39 cellular contexts compared by ENCODE assay signal in the genomic region with DNA sequence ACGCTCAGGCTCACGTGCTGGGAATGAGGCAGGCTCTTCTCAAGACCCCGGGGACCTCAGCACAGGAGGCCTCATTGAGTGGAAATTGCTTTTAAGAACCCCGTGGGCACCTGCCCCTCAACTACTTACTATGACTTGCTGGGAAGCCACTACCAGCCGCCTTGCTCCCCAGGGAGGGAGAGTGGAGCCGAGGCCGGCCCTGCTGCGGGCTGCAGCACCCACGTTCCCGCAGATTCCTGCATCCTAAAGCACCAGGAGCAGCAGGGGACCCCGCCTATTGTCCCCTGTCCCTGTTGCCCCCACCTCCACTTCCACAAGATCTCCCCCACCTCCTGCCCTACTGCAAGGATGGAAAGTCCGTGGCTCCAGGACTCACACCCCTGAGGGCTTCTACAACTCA.
"Had no signal": no experiment of that assay in that cellular context is flagged by ENCODE, and none has a peak within 500 bp of the region (broad histone marks: within the 10 kb centered on the region; RNA-seq: fewer than 3 reads in every experiment).

No MANE protein-coding gene starts in this region.

- H3K36me3 Mint-ChIP-seq: activated naive CD4-positive, alpha-beta T cell treated with anti-CD3 and anti-CD28 coated beads, Interleukin-2, amount 10 ng/mL, durations not matched to agents 7 days and 5 days; activated naive CD4-positive, alpha-beta T cell treated with anti-CD3 and anti-CD28 coated beads, Interleukin-2, amount 50 U/mL, for 24 hours; activated naive CD4-positive, alpha-beta T cell treated with anti-CD3 and anti-CD28 coated beads, Interleukin-2, amount 50 U/mL, for 72 hours; activated naive CD8-positive, alpha-beta T cell; activated naive CD8-positive, alpha-beta T cell treated with anti-CD3 and anti-CD28 coated beads for 36 hours; activated naive CD8-positive, alpha-beta T cell treated with anti-CD3 and anti-CD28 coated beads, Interleukin-2, amount 10 ng/mL, durations not matched to agents 7 days and 5 days; brain had no signal

- H3K9me3 ChIP-seq: adrenal gland, ascending aorta, body of pancreas, breast epithelium had no signal

- H3K4me1 Mint-ChIP-seq: activated naive CD4-positive, alpha-beta T cell treated with anti-CD3 and anti-CD28 coated beads, Interleukin-2, amount 10 ng/mL, durations not matched to agents 7 days and 5 days; activated naive CD4-positive, alpha-beta T cell treated with anti-CD3 and anti-CD28 coated beads, Interleukin-2, amount 50 U/mL, for 24 hours; activated naive CD8-positive, alpha-beta T cell treated with anti-CD3 and anti-CD28 coated beads for 36 hours; activated naive CD8-positive, alpha-beta T cell treated with anti-CD3 and anti-CD28 coated beads, Interleukin-2, amount 10 ng/mL, durations not matched to agents 7 days and 5 days; activated naive CD8-positive, alpha-beta T cell treated with anti-CD3 and anti-CD28 coated beads, Interleukin-2, amount 50 U/mL, for 24 hours; activated T-helper 17 cell treated with anti-CD3 and anti-CD28 coated beads, Interleukin-2, amount 50 U/mL, for 72 hours; central memory CD8-positive, alpha-beta T cell had no signal

- ATAC-seq: activated naive CD4-positive, alpha-beta T cell treated with anti-CD3 and anti-CD28 coated beads, Interleukin-2, amount 50 U/mL, for 72 hours; activated naive CD8-positive, alpha-beta T cell treated with anti-CD3 and anti-CD28 coated beads, Interleukin-2, amount 50 U/mL, for 24 hours; activated T-cell treated with anti-CD3 and anti-CD28 coated beads, Interleukin-2, amount 50 U/mL, for 4 hours; activated T-cell treated with anti-CD3 and anti-CD28 coated beads, Interleukin-2, amount 50 U/mL, for 72 hours; activated T-helper 17 cell treated with anti-CD3 and anti-CD28 coated beads, Interleukin-2, amount 50 U/mL, for 72 hours; body of pancreas had no signal

- H3K27me3 ChIP-seq: adrenal gland, ascending aorta, body of pancreas, brain microvascular endothelial cell, breast epithelium, cardiac muscle cell had no signal

- H3K4me3 ChIP-seq: adrenal gland, ascending aorta, body of pancreas, breast epithelium, cardiac muscle cell had no signal

- H3K27me3 Mint-ChIP-seq: activated naive CD4-positive, alpha-beta T cell treated with anti-CD3 and anti-CD28 coated beads, Interleukin-2, amount 10 ng/mL, durations not matched to agents 7 days and 5 days; activated naive CD8-positive, alpha-beta T cell treated with anti-CD3 and anti-CD28 coated beads for 36 hours; activated naive CD8-positive, alpha-beta T cell treated with anti-CD3 and anti-CD28 coated beads, Interleukin-2, amount 10 ng/mL, durations not matched to agents 7 days and 5 days; activated naive CD8-positive, alpha-beta T cell treated with anti-CD3 and anti-CD28 coated beads, Interleukin-2, amount 50 U/mL, for 24 hours; activated T-cell treated with anti-CD3 and anti-CD28 coated beads, Interleukin-2, amount 50 U/mL, for 24 hours; activated T-helper 17 cell treated with anti-CD3 and anti-CD28 coated beads, Interleukin-2, amount 50 U/mL, for 72 hours; brain; central memory CD8-positive, alpha-beta T cell had no signal

- H3K4me3 Mint-ChIP-seq: activated naive CD4-positive, alpha-beta T cell treated with anti-CD3 and anti-CD28 coated beads for 36 hours; activated naive CD4-positive, alpha-beta T cell treated with anti-CD3 and anti-CD28 coated beads, Interleukin-2, amount 10 ng/mL, durations not matched to agents 7 days and 5 days; activated naive CD4-positive, alpha-beta T cell treated with anti-CD3 and anti-CD28 coated beads, Interleukin-2, amount 50 U/mL, for 24 hours; activated naive CD8-positive, alpha-beta T cell; activated naive CD8-positive, alpha-beta T cell treated with anti-CD3 and anti-CD28 coated beads for 36 hours; activated naive CD8-positive, alpha-beta T cell treated with anti-CD3 and anti-CD28 coated beads, Interleukin-2, amount 10 ng/mL, durations not matched to agents 7 days and 5 days; activated naive CD8-positive, alpha-beta T cell treated with anti-CD3 and anti-CD28 coated beads, Interleukin-2, amount 50 U/mL, for 24 hours; activated T-cell treated with anti-CD3 and anti-CD28 coated beads, Interleukin-2, amount 50 U/mL, for 24 hours; activated T-cell treated with anti-CD3 and anti-CD28 coated beads, Interleukin-2, amount 50 U/mL, for 4 hours; activated T-cell treated with anti-CD3 and anti-CD28 coated beads, Interleukin-2, amount 50 U/mL, for 72 hours; activated T-helper 1 cell treated with anti-CD3 and anti-CD28 coated beads, Interleukin-12 subunit alpha, Interleukin-12 subunit beta, Interleukin-2, Interleukin-4 antibody, amounts not matched to agents 30 ng/mL and 10 ng/mL and 1 ng/mL, durations not matched to agents 14 hours and 24 hours and 36 hours; activated T-helper 17 cell treated with anti-CD3 and anti-CD28 coated beads, Interleukin-2, amount 50 U/mL, for 72 hours; brain; central memory CD8-positive, alpha-beta T cell had no signal

- H3K9me3 Mint-ChIP-seq: activated naive CD4-positive, alpha-beta T cell treated with anti-CD3 and anti-CD28 coated beads for 36 hours; activated naive CD4-positive, alpha-beta T cell treated with anti-CD3 and anti-CD28 coated beads, Interleukin-2, amount 50 U/mL, for 24 hours; activated T-cell treated with anti-CD3 and anti-CD28 coated beads, Interleukin-2, amount 50 U/mL, for 24 hours; activated T-cell treated with anti-CD3 and anti-CD28 coated beads, Interleukin-2, amount 50 U/mL, for 4 hours had no signal

- H3K27ac ChIP-seq: adrenal gland, ascending aorta, body of pancreas, brain microvascular endothelial cell, breast epithelium, cardiac muscle cell had no signal

- H3K27ac Mint-ChIP-seq: activated naive CD4-positive, alpha-beta T cell treated with anti-CD3 and anti-CD28 coated beads for 36 hours; activated naive CD4-positive, alpha-beta T cell treated with anti-CD3 and anti-CD28 coated beads, Interleukin-2, amount 10 ng/mL, durations not matched to agents 7 days and 5 days; activated naive CD4-positive, alpha-beta T cell treated with anti-CD3 and anti-CD28 coated beads, Interleukin-2, amount 50 U/mL, for 24 hours; activated naive CD4-positive, alpha-beta T cell treated with anti-CD3 and anti-CD28 coated beads, Interleukin-2, amount 50 U/mL, for 72 hours; activated naive CD8-positive, alpha-beta T cell; activated naive CD8-positive, alpha-beta T cell treated with anti-CD3 and anti-CD28 coated beads for 36 hours; activated naive CD8-positive, alpha-beta T cell treated with anti-CD3 and anti-CD28 coated beads, Interleukin-2, amount 10 ng/mL, durations not matched to agents 7 days and 5 days; activated naive CD8-positive, alpha-beta T cell treated with anti-CD3 and anti-CD28 coated beads, Interleukin-2, amount 50 U/mL, for 24 hours; activated T-cell treated with anti-CD3 and anti-CD28 coated beads, Interleukin-2, amount 50 U/mL, for 24 hours; activated T-cell treated with anti-CD3 and anti-CD28 coated beads, Interleukin-2, amount 50 U/mL, for 72 hours; activated T-helper 1 cell treated with anti-CD3 and anti-CD28 coated beads, Interleukin-12 subunit alpha, Interleukin-12 subunit beta, Interleukin-2, Interleukin-4 antibody, amounts not matched to agents 30 ng/mL and 10 ng/mL and 1 ng/mL, durations not matched to agents 14 hours and 24 hours and 36 hours; activated T-helper 17 cell treated with anti-CD3 and anti-CD28 coated beads, Interleukin-2, amount 50 U/mL, for 72 hours; activated T-helper 2 cell treated with anti-CD3 and anti-CD28 coated beads, Interferon-gamma antibody, Interleukin-2, Interleukin-4, amounts not matched to agents 10 μg/mL and 5 μg/mL and 100 μg/mL, durations not matched to agents 14 hours and 24 hours and 36 hours; brain had no signal

- H3K36me3 ChIP-seq: adrenal gland, ascending aorta, brain microvascular endothelial cell, breast epithelium, cardiac muscle cell had no signal

- H3K4me1 ChIP-seq: adrenal gland, ascending aorta, body of pancreas, breast epithelium had no signal

- DNase-seq: activated effector memory CD4-positive, alpha-beta T cell treated with anti-CD3 and anti-CD28 coated beads, Interleukin-2, amount 50 U/mL, for 16 hours; activated effector memory CD4-positive, alpha-beta T cell treated with Interleukin-2 at 50 U/mL for 16 hours; activated gamma-delta T cell; activated gamma-delta T cell treated with Interleukin-2 at 50 U/mL for 16 hours; activated naive CD4-positive, alpha-beta T cell; activated naive CD4-positive, alpha-beta T cell treated with anti-CD3 and anti-CD28 coated beads for 36 hours; activated naive CD4-positive, alpha-beta T cell treated with anti-CD3 and anti-CD28 coated beads, Interleukin-2, amount 10 ng/mL, durations not matched to agents 7 days and 5 days; activated naive CD4-positive, alpha-beta T cell treated with anti-CD3 and anti-CD28 coated beads, Interleukin-2, amount 50 U/mL, for 16 hours; activated naive CD4-positive, alpha-beta T cell treated with Interleukin-2 at 50 U/mL for 16 hours; activated naive CD8-positive, alpha-beta T cell treated with anti-CD3 and anti-CD28 coated beads for 36 hours; activated naive CD8-positive, alpha-beta T cell treated with anti-CD3 and anti-CD28 coated beads, Interleukin-2, amount 10 ng/mL, durations not matched to agents 7 days and 5 days; activated naive CD8-positive, alpha-beta T cell treated with anti-CD3 and anti-CD28 coated beads, Interleukin-2, amount 50 U/mL, for 24 hours; activated T-cell treated with anti-CD3 and anti-CD28 coated beads for 4 hours; activated T-cell treated with anti-CD3 and anti-CD28 coated beads, Interleukin-2, amount 50 U/mL, for 1 hour; activated T-cell treated with anti-CD3 and anti-CD28 coated beads, Interleukin-2, amount 50 U/mL, for 24 hours; activated T-cell treated with anti-CD3 and anti-CD28 coated beads, Interleukin-2, amount 50 U/mL, for 4 hours; activated T-cell treated with anti-CD3 and anti-CD28 coated beads, Interleukin-2, amount 50 U/mL, for 48 hours; activated T-cell treated with anti-CD3 and anti-CD28 coated beads, Interleukin-2, amount 50 U/mL, for 72 hours; adrenal gland; amniotic stem cell; amygdala; anterior cingulate cortex; aorta; body of pancreas; brain microvascular endothelial cell; caudate nucleus; central memory CD4-positive, alpha-beta T cell; cerebellar nuclear complex had no signal
